In the genomic region with DNA sequence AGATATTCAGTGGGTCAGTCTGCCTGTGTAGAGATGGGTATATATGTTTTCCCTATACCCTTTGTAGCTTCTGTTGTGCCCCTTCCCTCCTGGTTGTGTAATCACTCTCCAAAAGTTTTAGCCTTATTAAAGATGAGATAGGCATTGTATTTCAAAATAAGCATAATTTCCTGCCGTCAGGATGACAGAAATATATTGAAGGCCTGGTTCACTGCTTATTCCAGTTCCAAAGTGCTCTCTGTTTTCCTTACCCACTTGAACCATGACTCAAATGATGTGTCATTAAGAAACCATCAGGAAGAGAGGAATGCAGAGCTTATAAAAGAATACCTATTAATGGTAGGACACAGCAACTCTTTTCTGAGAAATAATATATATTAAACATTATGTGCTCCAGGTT, we compare ENCODE assay signal across 19 cellular contexts.
DNase-seq lines count a peak whose midpoint lies in the region; ATAC-seq and TF ChIP-seq lines count a peak whose summit lies in the region.
"Had no signal": no experiment of that assay in that cellular context is flagged by ENCODE, and none has a peak within 500 bp of the region (broad histone marks: within the 10 kb centered on the region; RNA-seq: fewer than 3 reads in every experiment).

No MANE protein-coding gene starts in this region.

- H3K27me3 ChIP-seq in BJ (ENCODE audit: control insufficient read depth, insufficient read depth, low read length), result no peaks in the 10 kb centered on the region
- H3K27me3 ChIP-seq: BE2C had no signal

- no peaks in the 10 kb centered on the region for H3K9me3 ChIP-seq in mesodermal cell (ENCODE audit: control insufficient read depth, low read length)
- H3K9me3 ChIP-seq: BE2C, psoas muscle had no signal

- no peak overlapping the region for H3K4me3 Mint-ChIP-seq in chondrocyte (ENCODE audit: unreplicated experiment)
- H3K4me3 Mint-ChIP-seq: activated B cell treated with CpG ODN at 0.5 μM for 24 hours; activated naive CD4-positive, alpha-beta T cell treated with anti-CD3 and anti-CD28 coated beads, Interleukin-2, amount 50 U/mL, for 24 hours had no signal

- H3K4me1 Mint-ChIP-seq in chondrocyte (ENCODE audit: low read depth), result peaks cover 57% of the 10 kb centered on the region
- H3K4me1 Mint-ChIP-seq: activated B cell treated with CpG ODN at 0.5 μM for 24 hours; activated naive CD4-positive, alpha-beta T cell treated with anti-CD3 and anti-CD28 coated beads, Interleukin-2, amount 50 U/mL, for 24 hours had no signal

- H3K4me1 ChIP-seq in mesodermal cell (ENCODE audit: control insufficient read depth, insufficient read depth, low read length, poor library complexity, severe bottlenecking), result peaks cover 42% of the 10 kb centered on the region
- H3K4me1 ChIP-seq: psoas muscle had no signal

- DNase-seq in BJ (ENCODE audit: low read depth) (peak; percentile 41), NCI-H226 (peak; percentile 81), chondrocyte (ENCODE audit: low spot score) (no peak), RPMI8226 (no peak)
- DNase-seq: activated B cell treated with CpG ODN at 0.5 μM for 24 hours; BE2C; DMS79; islet precursor cell; NCI-H1930; NK-92 treated with Interleukin-12 subunit alpha and Interleukin-12 subunit beta, amount 100 ng/mL, for 24 hours; psoas muscle; stimulated activated CD4-positive, alpha-beta T cell treated with anti-CD3 and anti-CD28 coated beads, Interleukin-2, amount 100 ng/mL, for 24 hours had no signal

- H3K9me3 Mint-ChIP-seq in chondrocyte (ENCODE audit: low read depth), result no peaks in the 10 kb centered on the region
- H3K9me3 Mint-ChIP-seq: activated B cell treated with CpG ODN at 0.5 μM for 24 hours; activated naive CD4-positive, alpha-beta T cell treated with anti-CD3 and anti-CD28 coated beads, Interleukin-2, amount 50 U/mL, for 24 hours had no signal

- H3K36me3 ChIP-seq in BJ (ENCODE audit: control insufficient read depth, insufficient read depth, low read length) (no peaks in the 10 kb centered on the region), mesodermal cell (ENCODE audit: control insufficient read depth, insufficient read depth, low read length) (no peaks in the 10 kb centered on the region)
- H3K36me3 ChIP-seq: BE2C had no signal

- TF ChIP-seq CTCF in BJ (IDR thresholded peaks at IDR 0.05; ENCODE audit: insufficient read depth, low read depth, low read length) (no peak), chondrocyte (IDR thresholded peaks at IDR 0.05) (no peak)

- CTCF ChIA-PET in BJ (lab: Yijun Ruan, JAX), result no interaction called here

- POLR2A ChIA-PET in BJ (lab: Charles Lee), result no interaction called here

- peak overlapping the region; percentile 89 for H3K27ac Mint-ChIP-seq in chondrocyte (ENCODE audit: unreplicated experiment)
- H3K27ac Mint-ChIP-seq: activated B cell treated with CpG ODN at 0.5 μM for 24 hours; activated naive CD4-positive, alpha-beta T cell treated with anti-CD3 and anti-CD28 coated beads, Interleukin-2, amount 50 U/mL, for 24 hours had no signal

- H3K36me3 Mint-ChIP-seq in chondrocyte (ENCODE audit: low read depth), result no peaks in the 10 kb centered on the region
- H3K36me3 Mint-ChIP-seq: activated naive CD4-positive, alpha-beta T cell treated with anti-CD3 and anti-CD28 coated beads, Interleukin-2, amount 50 U/mL, for 24 hours had no signal

- WGBS in mesodermal cell (ENCODE audit: insufficient coverage in 2 of 2), 2 experiments, result no CpG with 5 or more reads among the region's 1 CpG

- peak overlapping the region; percentile 76 for H3K27ac ChIP-seq in mesodermal cell (ENCODE audit: low read depth, low read length, severe bottlenecking)
- H3K27ac ChIP-seq: coronary artery, psoas muscle, SK-N-MC had no signal

- ATAC-seq in HG02970 (IDR thresholded peaks at IDR 0.05; ENCODE audit: low FRiP score, unreplicated experiment), result no peak
- ATAC-seq in HG02763 (IDR thresholded peaks at IDR 0.05; ENCODE audit: unreplicated experiment), result no peak
- ATAC-seq in GM19397 (IDR thresholded peaks at IDR 0.05; ENCODE audit: unreplicated experiment), result no peak
- ATAC-seq: psoas muscle had no signal

- H3K4me3 ChIP-seq in BJ (ENCODE audit: low read depth, low read length), result no peak overlapping the region
- no peak overlapping the region for H3K4me3 ChIP-seq in mesodermal cell (ENCODE audit: extremely low read depth, insufficient read depth, low read length, poor library complexity, severe bottlenecking)
- H3K4me3 ChIP-seq: coronary artery, psoas muscle, SK-N-MC had no signal

- no peaks in the 10 kb centered on the region for H3K27me3 Mint-ChIP-seq in chondrocyte (ENCODE audit: low read depth)
- H3K27me3 Mint-ChIP-seq: activated B cell treated with CpG ODN at 0.5 μM for 24 hours; activated naive CD4-positive, alpha-beta T cell treated with anti-CD3 and anti-CD28 coated beads, Interleukin-2, amount 50 U/mL, for 24 hours had no signal

Comparison
In these comparisons a context has a peak if more than half of its experiments do, and no peak if none do; other contexts are left out.
1. DNase-seq: peak in BJ (single experiment) and NCI-H226 (single experiment); none in chondrocyte (single experiment) and RPMI8226 (single experiment).